18 cellular contexts compared by ENCODE assay signal in the genomic region with DNA sequence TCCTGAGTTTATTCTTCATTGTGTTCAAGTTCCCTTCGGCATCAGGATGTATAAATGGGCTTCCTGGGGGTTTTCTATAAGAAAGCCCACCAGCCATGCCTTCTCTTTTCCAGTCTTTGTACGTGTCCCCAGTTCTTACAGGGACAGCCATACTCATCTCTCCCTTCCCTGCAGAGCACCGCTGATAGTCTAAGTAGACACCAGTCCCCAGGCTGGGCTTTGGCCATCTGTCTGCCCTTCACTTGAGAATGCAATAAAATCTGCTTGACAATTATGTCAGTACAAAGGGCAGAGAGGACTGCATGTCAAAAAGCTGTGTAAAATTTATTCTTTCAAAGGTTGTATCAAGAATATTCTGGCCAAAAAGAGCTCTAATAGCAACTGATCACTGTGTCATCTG. TPM values are rescaled to one million over a fixed set of nuclear protein-coding genes. Genes with fewer than 3 reads are reported as not detected.
DNase-seq lines count a peak whose midpoint lies in the region; ATAC-seq and TF ChIP-seq lines count a peak whose summit lies in the region.
"Had no signal": no experiment of that assay in that cellular context is flagged by ENCODE, and none has a peak within 500 bp of the region (broad histone marks: within the 10 kb centered on the region; RNA-seq: fewer than 3 reads in every experiment).

No MANE protein-coding gene starts in this region.

- H3K9me3 ChIP-seq in endodermal cell (ENCODE audit: control insufficient read depth, low read length) = no peaks in the 10 kb centered on the region
- H3K9me3 ChIP-seq: BLaER1 had no signal

- ATAC-seq in HG03565 (IDR thresholded peaks at IDR 0.05; ENCODE audit: unreplicated experiment) (no peak), HG02852 (IDR thresholded peaks at IDR 0.05; ENCODE audit: unreplicated experiment) (no peak)

- no peak overlapping the region for H3K9ac ChIP-seq in endodermal cell (ENCODE audit: extremely low read depth, low read length, poor library complexity, severe bottlenecking)
- H3K9ac ChIP-seq: BLaER1 had no signal

- H3K4me3 Mint-ChIP-seq in endodermal cell = no peak overlapping the region
- H3K4me3 Mint-ChIP-seq: CD4-positive, alpha-beta memory T cell; H9 had no signal

- 68 to 91% methylated on average over 3 of the region's 3 CpGs for WGBS in endodermal cell (ENCODE audit: insufficient coverage in 1 of 2, insufficient read length in 1 of 2), 2 experiments

- no peaks in the 10 kb centered on the region for H3K36me3 Mint-ChIP-seq in endodermal cell (ENCODE audit: low read depth)
- H3K36me3 Mint-ChIP-seq: CD14-positive monocyte; CD4-positive, alpha-beta memory T cell had no signal

- H3K27me3 Mint-ChIP-seq in endodermal cell (ENCODE audit: insufficient read depth) = peaks cover 10% of the 10 kb centered on the region
- H3K27me3 Mint-ChIP-seq: CD4-positive, alpha-beta memory T cell had no signal

- no peaks in the 10 kb centered on the region for H3K9me3 Mint-ChIP-seq in endodermal cell
- H3K9me3 Mint-ChIP-seq: H9 had no signal

- no peaks in the 10 kb centered on the region for H3K36me3 ChIP-seq in endodermal cell (ENCODE audit: control insufficient read depth, insufficient read depth, low read length)
- H3K36me3 ChIP-seq: BLaER1 had no signal

- TF ChIP-seq CTCF in endodermal cell (conservative IDR thresholded peaks at IDR 0.05) = no peak

- peaks cover under 1% of the 10 kb centered on the region for H3K4me1 Mint-ChIP-seq in endodermal cell
- H3K4me1 Mint-ChIP-seq: CD14-positive monocyte; CD4-positive, alpha-beta memory T cell had no signal

- no peak overlapping the region for H3K27ac Mint-ChIP-seq in endodermal cell
- H3K27ac Mint-ChIP-seq: CD14-positive monocyte; CD4-positive, alpha-beta memory T cell; H9 had no signal

- H3K4me3 ChIP-seq in endodermal cell (ENCODE audit: low read length) = no peak overlapping the region
- H3K4me3 ChIP-seq: BLaER1 had no signal

- DNase-seq in NCI-H748 (lab: John Stamatoyannopoulos, UW; ENCODE audit: unreplicated experiment) (peak; percentile 16), NCI-H748 treated with DMSO at 0.1 percent for 48 hours (lab: John Stamatoyannopoulos, UW) (no peak), NCI-H82 (lab: John Stamatoyannopoulos, UW) (peak; percentile 80), endodermal cell (no peak), retina (peak; percentile 22)
- DNase-seq in stimulated activated CD4-positive, alpha-beta T cell treated with anti-CD3 and anti-CD28 coated beads, Interleukin-2, amount 100 ng/mL, for 48 hours = no peak
- DNase-seq: 8988T; CD4-positive, alpha-beta memory T cell; DMS153; DMS79; GF-D8; GOT3; H9; IMR-90 had no signal

- peak overlapping the region; percentile 78 for H3K27ac ChIP-seq in endodermal cell (ENCODE audit: low read depth, low read length)
- H3K27ac ChIP-seq: BLaER1 had no signal

- no peaks in the 10 kb centered on the region for H3K4me1 ChIP-seq in endodermal cell (ENCODE audit: control insufficient read depth, insufficient read depth, low read length)

- no peaks in the 10 kb centered on the region for H3K27me3 ChIP-seq in endodermal cell (ENCODE audit: control insufficient read depth, insufficient read depth, low read length, poor library complexity, severe bottlenecking)

RNA-seq across cellular contexts. Expression of gene NTM, which starts 27.3 kb away (rescaled TPM):
- total RNA-seq in endodermal cell = 1 to 10 TPM; 1.7 to 3.6 TPM
- 14.5 TPM for polyA plus RNA-seq in endodermal cell (2013, experiment 1 of 2)
- 20.8 TPM for polyA plus RNA-seq in endodermal cell (2013, experiment 2 of 2)
- total RNA-seq: CD4-positive, alpha-beta memory T cell had no signal
- polyA plus RNA-seq: CD14-positive monocyte; CD4-positive, alpha-beta memory T cell had no signal

Comparison
In these comparisons a context has a peak if more than half of its experiments do, and no peak if none do; other contexts are left out.
1. DNase-seq: peak in NCI-H748 (single experiment), NCI-H82 (single experiment) and retina (single experiment); none in NCI-H748 treated with DMSO at 0.1 percent for 48 hours (single experiment), endodermal cell (single experiment) and stimulated activated CD4-positive, alpha-beta T cell treated with anti-CD3 and anti-CD28 coated beads, Interleukin-2, amount 100 ng/mL, for 48 hours (0 of 2).